In the genomic region with DNA sequence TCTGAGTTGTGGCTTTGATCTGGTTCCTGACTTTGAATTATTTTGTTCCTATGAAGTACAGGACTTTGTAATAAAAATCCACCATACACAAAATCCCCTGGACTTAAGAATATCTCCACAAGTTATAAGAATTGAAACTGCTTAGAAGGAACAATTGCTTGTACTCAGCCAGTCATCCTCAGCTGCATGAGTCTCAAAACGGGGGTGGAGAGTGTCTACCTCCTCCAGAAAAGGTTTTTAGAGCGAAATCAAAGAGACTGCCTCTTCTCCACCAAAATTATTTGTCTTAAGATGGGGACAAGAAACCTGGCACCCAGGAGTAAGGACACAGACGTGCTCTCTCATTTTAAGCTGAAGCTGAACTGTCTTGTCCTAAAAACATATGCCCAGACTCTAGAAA, we compare ENCODE assay signal across 22 cellular contexts.
DNase-seq lines count a peak whose midpoint lies in the region; ATAC-seq and TF ChIP-seq lines count a peak whose summit lies in the region.
"Had no signal": no experiment of that assay in that cellular context is flagged by ENCODE, and none has a peak within 500 bp of the region (broad histone marks: within the 10 kb centered on the region; RNA-seq: fewer than 3 reads in every experiment).

No MANE protein-coding gene starts in this region.

- H3K27me3 Mint-ChIP-seq in neural progenitor cell (ENCODE audit: insufficient read depth, low read depth) = peaks cover 2% of the 10 kb centered on the region
- H3K27me3 Mint-ChIP-seq: B cell; CD4-positive, alpha-beta memory T cell; CD8-positive, alpha-beta memory T cell had no signal

- WGBS in trophoblast cell (ENCODE audit: extremely low coverage, insufficient coverage, insufficient read length) = no CpG with 5 or more reads among the region's 3 CpGs

- no peak overlapping the region for H4K8ac ChIP-seq in trophoblast cell (ENCODE audit: low read depth, low read length)

- ATAC-seq in HG02571 (IDR thresholded peaks at IDR 0.05; ENCODE audit: unreplicated experiment) = no peak

- no peaks in the 10 kb centered on the region for H3K36me3 Mint-ChIP-seq in neural progenitor cell
- H3K36me3 Mint-ChIP-seq: CD4-positive, alpha-beta memory T cell; CD4-positive, CD25-positive, alpha-beta regulatory T cell; CD8-positive, alpha-beta memory T cell had no signal

- H3K27ac Mint-ChIP-seq in neural progenitor cell = peak overlapping the region; percentile 79
- H3K27ac Mint-ChIP-seq: B cell; CD4-positive, alpha-beta memory T cell; CD4-positive, CD25-positive, alpha-beta regulatory T cell; CD8-positive, alpha-beta memory T cell had no signal

- H3K4me3 Mint-ChIP-seq in neural progenitor cell = no peak overlapping the region
- H3K4me3 Mint-ChIP-seq: B cell; CD4-positive, alpha-beta memory T cell; CD4-positive, CD25-positive, alpha-beta regulatory T cell; CD8-positive, alpha-beta memory T cell had no signal

- no peaks in the 10 kb centered on the region for H3K9me3 Mint-ChIP-seq in neural progenitor cell
- H3K9me3 Mint-ChIP-seq: CD4-positive, alpha-beta memory T cell had no signal

- H3K36me3 ChIP-seq in neural progenitor cell = no peaks in the 10 kb centered on the region
- H3K36me3 ChIP-seq in trophoblast cell (ENCODE audit: control insufficient read depth in 1 of 2, insufficient read depth in 2 of 2, low read length in 2 of 2) = no peaks in the 10 kb centered on the region

- H3K79me2 ChIP-seq in neural progenitor cell (ENCODE audit: low read depth) = no peaks in the 10 kb centered on the region
- no peaks in the 10 kb centered on the region for H3K79me2 ChIP-seq in trophoblast cell (ENCODE audit: control insufficient read depth, insufficient read depth, low read length, poor library complexity)

- H3K9ac ChIP-seq in neural progenitor cell (no peak overlapping the region), trophoblast cell (ENCODE audit: low read length) (no peak overlapping the region)
- H3K9ac ChIP-seq: BLaER1 treated with 17β-estradiol and CSF1 and Interleukin-3, amounts not matched to agents 10 nM and 100 nM had no signal

- H2AFZ ChIP-seq in neural progenitor cell (replicated peaks) (no peak overlapping the region), trophoblast cell (ENCODE audit: insufficient read depth, low read length, poor library complexity) (no peak overlapping the region)

- H3K4me3 ChIP-seq in neural progenitor cell = no peak overlapping the region
- no peak overlapping the region for H3K4me3 ChIP-seq in trophoblast cell (ENCODE audit: low read depth, low read length)
- H3K4me3 ChIP-seq: BLaER1 treated with 17β-estradiol and CSF1 and Interleukin-3, amounts not matched to agents 10 nM and 100 nM had no signal

- intact Hi-C loops in head of caudate nucleus (cut with DNase I) = loop anchor here (10.0 kb wide), 1 partner anchor 72 kb away; a partner anchor contains a TSS

- no peaks in the 10 kb centered on the region for H4K20me1 ChIP-seq in neural progenitor cell (ENCODE audit: low read depth)

- H3K27ac ChIP-seq in neural progenitor cell = no peak overlapping the region
- H3K27ac ChIP-seq in trophoblast cell (ENCODE audit: low read depth, low read length) = no peak overlapping the region
- H3K27ac ChIP-seq: BLaER1 treated with 17β-estradiol and CSF1 and Interleukin-3, amounts not matched to agents 10 nM and 100 nM; C4-2B had no signal

- no peaks in the 10 kb centered on the region for H3K79me1 ChIP-seq in trophoblast cell (ENCODE audit: low read length)

- TF ChIP-seq CTCF in neural progenitor cell (IDR thresholded peaks at IDR 0.05) = no peak

- no peak overlapping the region for H3K23ac ChIP-seq in trophoblast cell (ENCODE audit: low read length)

- H2BK12ac ChIP-seq in trophoblast cell (ENCODE audit: low read length) = no peak overlapping the region

- H2AK5ac ChIP-seq in trophoblast cell (ENCODE audit: low read length) = no peak overlapping the region

- no peak overlapping the region for H4K12ac ChIP-seq in trophoblast cell (ENCODE audit: low read depth, low read length)

- H3K18ac ChIP-seq in trophoblast cell (ENCODE audit: low read length) = no peak overlapping the region

- H4K91ac ChIP-seq in trophoblast cell (ENCODE audit: low read depth, low read length) = no peak overlapping the region

- H3K4me1 Mint-ChIP-seq in neural progenitor cell = peaks cover 29% of the 10 kb centered on the region
- H3K4me1 Mint-ChIP-seq: B cell; CD4-positive, alpha-beta memory T cell; CD4-positive, CD25-positive, alpha-beta regulatory T cell; CD8-positive, alpha-beta memory T cell had no signal

- no peaks in the 10 kb centered on the region for H3K27me3 ChIP-seq in neural progenitor cell
- no peaks in the 10 kb centered on the region for H3K27me3 ChIP-seq in trophoblast cell (ENCODE audit: insufficient read depth, low read length)
- H3K27me3 ChIP-seq: BLaER1 treated with 17β-estradiol and CSF1 and Interleukin-3, amounts not matched to agents 10 nM and 100 nM had no signal

- H2BK5ac ChIP-seq in trophoblast cell (ENCODE audit: low read depth, low read length, poor library complexity) = no peak overlapping the region

- H3F3A ChIP-seq in neural progenitor cell (ENCODE audit: low read depth) = no peaks in the 10 kb centered on the region

- DNase-seq in head of caudate nucleus (peak in 22 of 42 donors; percentile 13 to 76 (median 38)), neural progenitor cell (ENCODE audit: low spot score) (no peak), putamen (ENCODE audit: low spot score) (peak; percentile 54), trophoblast cell (no peak)
- DNase-seq in stimulated activated CD4-positive, alpha-beta T cell treated with anti-CD3 and anti-CD28 coated beads, Interleukin-1b, Interleukin-23, amount 100 ng/mL, for 48 hours = no peak
- DNase-seq: 8988T; AML-193; CD4-positive, alpha-beta memory T cell; CD4-positive, CD25-positive, alpha-beta regulatory T cell; CD8-positive, alpha-beta memory T cell; COR-L47; DMS 273 treated with DMSO at 0.1 percent for 48 hours; DMS153; DMS53; DMS79; DND-41; EL; GF-D8 had no signal

- no peak overlapping the region for H3K4me2 ChIP-seq in neural progenitor cell
- no peak overlapping the region for H3K4me2 ChIP-seq in trophoblast cell (ENCODE audit: low read length)
- H3K4me2 ChIP-seq: BLaER1 treated with 17β-estradiol and CSF1 and Interleukin-3, amounts not matched to agents 10 nM and 100 nM had no signal

- H3K4me1 ChIP-seq in neural progenitor cell (no peaks in the 10 kb centered on the region), trophoblast cell (ENCODE audit: control insufficient read depth in 1 of 2, insufficient read depth in 2 of 2, low read length in 2 of 2) (no peaks in the 10 kb centered on the region)
- H3K4me1 ChIP-seq: BLaER1 treated with 17β-estradiol and CSF1 and Interleukin-3, amounts not matched to agents 10 nM and 100 nM had no signal

- H3K9me3 ChIP-seq in neural progenitor cell (ENCODE audit: low read depth) (no peaks in the 10 kb centered on the region), trophoblast cell (ENCODE audit: insufficient read depth, low read depth, low read length) (no peaks in the 10 kb centered on the region)
- H3K9me3 ChIP-seq: BLaER1 treated with 17β-estradiol and CSF1 and Interleukin-3, amounts not matched to agents 10 nM and 100 nM had no signal

- H2BK120ac ChIP-seq in trophoblast cell (ENCODE audit: insufficient read depth, low read length, poor library complexity) = no peak overlapping the region

- H3K4ac ChIP-seq in trophoblast cell (ENCODE audit: low read depth, low read length) = no peak overlapping the region

- no peak overlapping the region for H3K14ac ChIP-seq in trophoblast cell (ENCODE audit: low read length)

Comparison
In these comparisons a context has a peak if more than half of its experiments do, and no peak if none do; other contexts are left out.
1. DNase-seq: peak in head of caudate nucleus (22 of 42) and putamen (single experiment); none in neural progenitor cell (single experiment), stimulated activated CD4-positive, alpha-beta T cell treated with anti-CD3 and anti-CD28 coated beads, Interleukin-1b, Interleukin-23, amount 100 ng/mL, for 48 hours (single experiment) and trophoblast cell (0 of 2).